ENCODE assay signal across 1 cellular context in genomic region chr7:155969192-155969929, GRCh38.
TF ChIP-seq lines count a peak whose summit lies in the region.

No MANE protein-coding gene starts in this region.

TF ChIP-seq in K562, 482 proteins besides CTCF, POLR2A, EP300 and RAD21:
- TF ChIP-seq POLR2H (tag; IDR thresholded peaks at IDR 0.05; ENCODE audit: low read depth): no peak
- peak; percentile 62 for TF ChIP-seq NFIC (IDR thresholded peaks at IDR 0.05)
- no peak for TF ChIP-seq JUND (IDR thresholded peaks at IDR 0.05; ENCODE audit: borderline replicate concordance, low read depth, low read length)
- no peak for TF ChIP-seq JUND (tag; IDR thresholded peaks at IDR 0.05; ENCODE audit: borderline replicate concordance, low read depth, low read length)
